In genomic region chr11:18395735-18396504, GRCh38 we compare ENCODE assay signal across 8 cellular contexts. TPM values are rescaled to one million over a fixed set of nuclear protein-coding genes. Genes with fewer than 3 reads are reported as not detected.
DNase-seq lines count a peak whose midpoint lies in the region; TF ChIP-seq lines count a peak whose summit lies in the region.

No MANE protein-coding gene starts in this region.

- TF ChIP-seq CTCF in HFFc6 (IDR thresholded peaks at IDR 0.05) = no peak
- TF ChIP-seq CTCF in NB4 (IDR thresholded peaks at IDR 0.05; ENCODE audit: low read depth, low read length) = no peak

- H3K4me3 ChIP-seq in NB4 (ENCODE audit: low read depth, low read length) = peak overlapping the region; percentile 100

- H3K4me3 Mint-ChIP-seq in HFFc6 = peak overlapping the region; percentile 100

- peak overlapping the region; percentile 98 for H3K27ac Mint-ChIP-seq in HFFc6

- TF ChIP-seq POLR2A in NB4 (IDR thresholded peaks at IDR 0.05; ENCODE audit: extremely low read depth, insufficient read length) = peak; percentile 71

- H3K36me3 Mint-ChIP-seq in HFFc6 (ENCODE audit: low read depth) = peaks cover 50% of the 10 kb centered on the region

- H3K9me3 Mint-ChIP-seq in HFFc6 = peaks cover 8% of the 10 kb centered on the region

- peaks cover 51% of the 10 kb centered on the region for H3K4me1 Mint-ChIP-seq in HFFc6 (ENCODE audit: low read depth)

- DNase-seq in GM04503 (ENCODE audit: low read depth) = peak; percentile 95
- DNase-seq in HFFc6 = peak; percentile 99
- peak; percentile 97 for DNase-seq in NB4 (ENCODE audit: low read depth)
- DNase-seq in SK-N-DZ (ENCODE audit: low spot score) = peak; percentile 98
- DNase-seq in activated naive CD4-positive, alpha-beta T cell treated with anti-CD3 and anti-CD28 coated beads, Interleukin-2, amount 50 U/mL, for 16 hours = peak; percentile 91
- peak; percentile 97 for DNase-seq in germinal center (ENCODE audit: low spot score)
- DNase-seq in non-pigmented ciliary epithelial cell (ENCODE audit: low read depth) = peak; percentile 97
- DNase-seq in superior temporal gyrus (ENCODE audit: extremely low spot score) = peak; percentile 99

- peaks cover 17% of the 10 kb centered on the region for H3K27me3 Mint-ChIP-seq in HFFc6 (ENCODE audit: insufficient read depth)

RNA-seq across cellular contexts. Expression of gene LDHA, which starts 1.6 kb away (rescaled TPM):
- total RNA-seq in HFFc6 (2021; fragmentation: NEBNext Ultra II Directional; extraction: Animal tissue kit (Norgen Biotek cat#: 25700)) = 1,000 to 10,000 TPM; 1,331 to 1,603 (median 1,438) TPM
- polyA plus RNA-seq in SK-N-DZ (2014; cell fraction: cytosol; rRNA removed) = 454 and 460 TPM in 2 replicates
- 290 and 350 TPM in 2 replicates for polyA plus RNA-seq in SK-N-DZ (2014; cell fraction: nucleus; rRNA removed)

RNA-seq across cellular contexts. Expression of gene LDHC, which starts 16.2 kb away (rescaled TPM):
- 1 to 10 TPM in 4 of 6 experiments, under 1 TPM in 2; 0.52 to 2.7 (median 2.0) TPM for total RNA-seq in HFFc6 (2021; fragmentation: NEBNext Ultra II Directional; extraction: Animal tissue kit (Norgen Biotek cat#: 25700))
- 1.4 TPM in 1 of 2 replicates, not detected in the other for polyA plus RNA-seq in SK-N-DZ (2014; cell fraction: cytosol; rRNA removed)
- 2.0 TPM in 1 of 2 replicates, not detected in the other for polyA plus RNA-seq in SK-N-DZ (2014; cell fraction: nucleus; rRNA removed)

RNA-seq across cellular contexts. Expression of gene LDHAL6A, which starts 59.7 kb away (rescaled TPM):
- not detected for total RNA-seq in HFFc6 (2021; fragmentation: NEBNext Ultra II Directional; extraction: Animal tissue kit (Norgen Biotek cat#: 25700))
- 6.2 and 7.7 TPM in 2 replicates for polyA plus RNA-seq in SK-N-DZ (2014; cell fraction: cytosol; rRNA removed)
- polyA plus RNA-seq in SK-N-DZ (2014; cell fraction: nucleus; rRNA removed) = 7.1 and 7.5 TPM in 2 replicates

Comparison
In these comparisons a context has a peak if more than half of its experiments do, and no peak if none do; other contexts are left out.
1. Peak in every context shown above with its lines: DNase-seq and H3K4me3 ChIP-seq.